In genomic region chr10:30703446-30703845, GRCh38 we compare ENCODE assay signal across 7 cellular contexts.
DNase-seq lines count a peak whose midpoint lies in the region; ATAC-seq and TF ChIP-seq lines count a peak whose summit lies in the region.
"Not testable (repeated sequence)": the region's sequence is repeated elsewhere in the genome, so short reads cannot be mapped to it uniquely, and the experiment has no call there.

No MANE protein-coding gene starts in this region.

- H3K4me3 ChIP-seq in CD4-positive, CD25-positive, alpha-beta regulatory T cell (ENCODE audit: low read depth, low read length) = peak overlapping the region; percentile 86
- not testable (repeated sequence) for H3K4me3 ChIP-seq in GM23248, Peyer's patch

- POLR2A ChIA-PET in activated CD4-positive, alpha-beta memory T cell treated with anti-CD3 and anti-CD28 coated beads for 36 hours (lab: Charles Lee) = interaction anchor here (3.3 to 5.6 kb wide), 3 partner anchors 9 to 22 kb away, joined by 13 to 49 read pairs (median 19); no protein-coding TSS in a partner anchor
- POLR2A ChIA-PET in naive thymus-derived CD8-positive, alpha-beta T cell (lab: Charles Lee) = interaction anchor here (0.7 to 1.4 kb wide), 5 partner anchors 16 to 1352 kb away, joined by 3 read pairs; no protein-coding TSS in a partner anchor

- not testable (repeated sequence) for TF ChIP-seq CTCF in Peyer's patch (IDR thresholded peaks at IDR 0.05)

- H3F3A ChIP-seq in GM23248 (ENCODE audit: insufficient read depth) = not testable (repeated sequence)

- not testable (repeated sequence) for H4K20me1 ChIP-seq in GM23248 (ENCODE audit: insufficient read depth)

- not testable (repeated sequence) for H3K36me3 ChIP-seq in CD4-positive, CD25-positive, alpha-beta regulatory T cell (ENCODE audit: control insufficient read depth, insufficient read depth, low read length); GM23248 (ENCODE audit: low read depth); Peyer's patch

- peak overlapping the region; percentile 89 for H3K27ac ChIP-seq in CD4-positive, CD25-positive, alpha-beta regulatory T cell (ENCODE audit: insufficient read depth, low read length, poor library complexity, severe bottlenecking)
- not testable (repeated sequence) for H3K27ac ChIP-seq in GM23248
- peak overlapping the region in 3 of 4 donors; percentile 77 to 89 (median 87) for H3K27ac ChIP-seq in Peyer's patch

- H3K27ac Mint-ChIP-seq in CD4-positive, CD25-positive, alpha-beta regulatory T cell = peak overlapping the region; percentile 97 to 99 (median 98)
- peak overlapping the region; percentile 98 for H3K27ac Mint-ChIP-seq in activated CD4-positive, alpha-beta memory T cell treated with anti-CD3 and anti-CD28 coated beads for 36 hours
- peak overlapping the region; percentile 95 for H3K27ac Mint-ChIP-seq in activated T-helper 1 cell treated with anti-CD3 and anti-CD28 coated beads, Interleukin-12 subunit alpha, Interleukin-12 subunit beta, Interleukin-2, Interleukin-4 antibody, amounts not matched to agents 30 ng/mL and 10 ng/mL and 1 ng/mL, durations not matched to agents 14 hours and 24 hours and 36 hours
- H3K27ac Mint-ChIP-seq in activated naive CD8-positive, alpha-beta T cell treated with anti-CD3 and anti-CD28 coated beads, Interleukin-2, amount 50 U/mL, for 24 hours = peak overlapping the region; percentile 96
- H3K27ac Mint-ChIP-seq in naive thymus-derived CD8-positive, alpha-beta T cell = peak overlapping the region; percentile 96 to 99 (median 98)

- peaks cover 21 to 78% (median 44%) of the 10 kb centered on the region in 4 donors for H3K4me1 Mint-ChIP-seq in CD4-positive, CD25-positive, alpha-beta regulatory T cell
- H3K4me1 Mint-ChIP-seq in activated CD4-positive, alpha-beta memory T cell treated with anti-CD3 and anti-CD28 coated beads for 36 hours (ENCODE audit: low read depth) = peaks cover 74% of the 10 kb centered on the region
- peaks cover 75% of the 10 kb centered on the region for H3K4me1 Mint-ChIP-seq in activated T-helper 1 cell treated with anti-CD3 and anti-CD28 coated beads, Interleukin-12 subunit alpha, Interleukin-12 subunit beta, Interleukin-2, Interleukin-4 antibody, amounts not matched to agents 30 ng/mL and 10 ng/mL and 1 ng/mL, durations not matched to agents 14 hours and 24 hours and 36 hours (ENCODE audit: low read depth)
- H3K4me1 Mint-ChIP-seq in activated naive CD8-positive, alpha-beta T cell treated with anti-CD3 and anti-CD28 coated beads, Interleukin-2, amount 50 U/mL, for 24 hours = peaks cover 80% of the 10 kb centered on the region
- H3K4me1 Mint-ChIP-seq in naive thymus-derived CD8-positive, alpha-beta T cell = peaks cover 23 to 75% (median 71%) of the 10 kb centered on the region in 4 donors

- not testable (repeated sequence) for DNase-seq in CD4-positive, CD25-positive, alpha-beta regulatory T cell; GM23248; Peyer's patch; activated T-helper 1 cell treated with anti-CD3 and anti-CD28 coated beads, Interleukin-12 subunit alpha, Interleukin-12 subunit beta, Interleukin-2, Interleukin-4 antibody, amounts not matched to agents 30 ng/mL and 10 ng/mL and 1 ng/mL, durations not matched to agents 14 hours and 24 hours and 36 hours (ENCODE audit: low spot score); activated naive CD8-positive, alpha-beta T cell treated with anti-CD3 and anti-CD28 coated beads, Interleukin-2, amount 50 U/mL, for 24 hours; naive thymus-derived CD8-positive, alpha-beta T cell
- DNase-seq in activated CD4-positive, alpha-beta memory T cell treated with anti-CD3 and anti-CD28 coated beads for 36 hours = peak; percentile 31

- not testable (repeated sequence) for H3K27me3 ChIP-seq in CD4-positive, CD25-positive, alpha-beta regulatory T cell (ENCODE audit: control insufficient read depth, insufficient read depth, low read length); GM23248 (replicated peaks; ENCODE audit: insufficient read depth); Peyer's patch

- ATAC-seq in CD4-positive, CD25-positive, alpha-beta regulatory T cell (ENCODE audit: low read depth in 2 of 2); activated naive CD8-positive, alpha-beta T cell treated with anti-CD3 and anti-CD28 coated beads, Interleukin-2, amount 50 U/mL, for 24 hours; naive thymus-derived CD8-positive, alpha-beta T cell: not testable (repeated sequence)

- in situ Hi-C loops in GM23248 (cut with MboI) = not testable (repeated sequence)

- H3K79me2 ChIP-seq in GM23248 (ENCODE audit: insufficient read depth) = not testable (repeated sequence)

- not testable (repeated sequence) for H3K9me3 ChIP-seq in CD4-positive, CD25-positive, alpha-beta regulatory T cell (ENCODE audit: control insufficient read depth in 2 of 2, low read length in 2 of 2); GM23248 (ENCODE audit: low read depth); Peyer's patch

- CTCF ChIA-PET in activated CD4-positive, alpha-beta memory T cell treated with anti-CD3 and anti-CD28 coated beads for 36 hours (lab: Charles Lee) = interaction anchor here (1.0 to 6.3 kb wide), 4 partner anchors 16 to 315 kb away, joined by 3 to 69 read pairs (median 5); no protein-coding TSS in a partner anchor

- intact Hi-C loops in activated CD4-positive, alpha-beta memory T cell treated with anti-CD3 and anti-CD28 coated beads for 36 hours (cut with micrococcal nuclease) = loop anchor here (5.0 to 10.0 kb wide), 5 partner anchors 176 to 1629 kb away; partner anchors contain the start of gene ARHGAP12
- intact Hi-C loops in activated T-helper 1 cell treated with anti-CD3 and anti-CD28 coated beads, Interleukin-12 subunit alpha, Interleukin-12 subunit beta, Interleukin-2, Interleukin-4 antibody, amounts not matched to agents 30 ng/mL and 10 ng/mL and 1 ng/mL, durations not matched to agents 14 hours and 24 hours and 36 hours (cut with micrococcal nuclease) = loop anchor here (5.0 to 10.0 kb wide), 4 partner anchors 286 to 1651 kb away; partner anchors contain the start of gene ARHGAP12

- H3K4me3 Mint-ChIP-seq in CD4-positive, CD25-positive, alpha-beta regulatory T cell = peak overlapping the region; percentile 91 to 95 (median 94)
- H3K4me3 Mint-ChIP-seq in activated CD4-positive, alpha-beta memory T cell treated with anti-CD3 and anti-CD28 coated beads for 36 hours = peak overlapping the region; percentile 89
- peak overlapping the region; percentile 85 for H3K4me3 Mint-ChIP-seq in activated T-helper 1 cell treated with anti-CD3 and anti-CD28 coated beads, Interleukin-12 subunit alpha, Interleukin-12 subunit beta, Interleukin-2, Interleukin-4 antibody, amounts not matched to agents 30 ng/mL and 10 ng/mL and 1 ng/mL, durations not matched to agents 14 hours and 24 hours and 36 hours
- peak overlapping the region; percentile 85 for H3K4me3 Mint-ChIP-seq in activated naive CD8-positive, alpha-beta T cell treated with anti-CD3 and anti-CD28 coated beads, Interleukin-2, amount 50 U/mL, for 24 hours
- H3K4me3 Mint-ChIP-seq in naive thymus-derived CD8-positive, alpha-beta T cell = peak overlapping the region; percentile 88 to 93 (median 92)

- WGBS in GM23248 (ENCODE audit: low coverage in 1 of 2, low lambda C conversion rate in 2 of 2, missing lambda C conversion rate in 2 of 2), 2 experiments = 38 to 52% methylated on average over 7 of the region's 7 CpGs

- H3K9ac ChIP-seq in GM23248 = not testable (repeated sequence)

- not testable (repeated sequence) for H3K27me3 Mint-ChIP-seq in CD4-positive, CD25-positive, alpha-beta regulatory T cell; activated CD4-positive, alpha-beta memory T cell treated with anti-CD3 and anti-CD28 coated beads for 36 hours; activated T-helper 1 cell treated with anti-CD3 and anti-CD28 coated beads, Interleukin-12 subunit alpha, Interleukin-12 subunit beta, Interleukin-2, Interleukin-4 antibody, amounts not matched to agents 30 ng/mL and 10 ng/mL and 1 ng/mL, durations not matched to agents 14 hours and 24 hours and 36 hours (ENCODE audit: insufficient read depth); activated naive CD8-positive, alpha-beta T cell treated with anti-CD3 and anti-CD28 coated beads, Interleukin-2, amount 50 U/mL, for 24 hours; naive thymus-derived CD8-positive, alpha-beta T cell

- not testable (repeated sequence) for H3K36me3 Mint-ChIP-seq in CD4-positive, CD25-positive, alpha-beta regulatory T cell; activated T-helper 1 cell treated with anti-CD3 and anti-CD28 coated beads, Interleukin-12 subunit alpha, Interleukin-12 subunit beta, Interleukin-2, Interleukin-4 antibody, amounts not matched to agents 30 ng/mL and 10 ng/mL and 1 ng/mL, durations not matched to agents 14 hours and 24 hours and 36 hours (ENCODE audit: low read depth); activated naive CD8-positive, alpha-beta T cell treated with anti-CD3 and anti-CD28 coated beads, Interleukin-2, amount 50 U/mL, for 24 hours (ENCODE audit: low read depth); naive thymus-derived CD8-positive, alpha-beta T cell
- peaks cover 31% of the 10 kb centered on the region for H3K36me3 Mint-ChIP-seq in activated CD4-positive, alpha-beta memory T cell treated with anti-CD3 and anti-CD28 coated beads for 36 hours

- H3K9me3 Mint-ChIP-seq in CD4-positive, CD25-positive, alpha-beta regulatory T cell; activated CD4-positive, alpha-beta memory T cell treated with anti-CD3 and anti-CD28 coated beads for 36 hours; activated T-helper 1 cell treated with anti-CD3 and anti-CD28 coated beads, Interleukin-12 subunit alpha, Interleukin-12 subunit beta, Interleukin-2, Interleukin-4 antibody, amounts not matched to agents 30 ng/mL and 10 ng/mL and 1 ng/mL, durations not matched to agents 14 hours and 24 hours and 36 hours; activated naive CD8-positive, alpha-beta T cell treated with anti-CD3 and anti-CD28 coated beads, Interleukin-2, amount 50 U/mL, for 24 hours; naive thymus-derived CD8-positive, alpha-beta T cell: not testable (repeated sequence)

- peak overlapping the region; percentile 48; the same call in 1 of the 2 replicates for H2AFZ ChIP-seq in GM23248

- peaks cover 71% of the 10 kb centered on the region for H3K4me1 ChIP-seq in CD4-positive, CD25-positive, alpha-beta regulatory T cell (ENCODE audit: control insufficient read depth, insufficient read depth, low read length, poor library complexity, severe bottlenecking)
- peaks cover 13% of the 10 kb centered on the region for H3K4me1 ChIP-seq in GM23248 (ENCODE audit: insufficient read depth)
- H3K4me1 ChIP-seq in Peyer's patch = not testable (repeated sequence)

- H3K4me2 ChIP-seq in GM23248 (ENCODE audit: unreplicated experiment) = not testable (repeated sequence)

- TF ChIP-seq POLR2A in Peyer's patch (IDR thresholded peaks at IDR 0.05) = not testable (repeated sequence)

- H3K9me2 ChIP-seq in GM23248 (ENCODE audit: insufficient read depth) = not testable (repeated sequence)
